1 cellular context compared by ENCODE assay signal in the genomic region with DNA sequence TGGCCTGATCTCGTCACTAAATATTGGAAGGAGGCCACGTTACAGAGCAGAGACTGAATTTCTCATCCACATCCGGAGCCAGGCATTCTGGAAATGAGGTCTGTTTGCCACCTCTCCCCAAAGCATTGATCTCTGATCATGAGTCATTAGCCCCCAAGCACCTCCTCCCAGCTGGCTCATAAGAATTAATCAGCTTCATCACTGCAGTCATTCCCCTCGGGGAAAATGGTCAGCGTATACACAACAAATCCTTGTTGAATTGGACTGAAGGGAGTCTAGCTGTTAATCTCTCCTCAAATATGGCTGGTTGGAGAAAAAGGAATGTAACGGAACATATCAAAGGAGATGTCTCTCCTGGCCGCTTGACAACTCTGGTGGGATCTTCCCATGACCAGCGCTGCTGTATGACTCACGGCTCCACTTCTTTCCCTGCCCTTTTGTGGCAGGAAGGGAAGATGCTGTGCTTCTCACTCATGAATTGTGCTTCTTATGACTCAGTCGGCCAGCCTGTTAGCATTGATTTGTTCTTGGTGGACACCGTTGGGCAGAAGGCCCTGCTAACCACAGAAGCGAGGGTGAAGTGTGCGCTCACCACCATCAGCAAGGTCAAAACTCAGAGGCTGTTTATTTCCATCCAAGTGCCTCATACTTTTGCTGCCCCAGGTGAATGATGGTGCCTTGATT.
TF ChIP-seq lines count a peak whose summit lies in the region.

No MANE protein-coding gene starts in this region.

TF ChIP-seq in K562, 482 proteins besides CTCF, POLR2A, EP300 and RAD21 (continued from another document):
- TF ChIP-seq, protein P1, sequence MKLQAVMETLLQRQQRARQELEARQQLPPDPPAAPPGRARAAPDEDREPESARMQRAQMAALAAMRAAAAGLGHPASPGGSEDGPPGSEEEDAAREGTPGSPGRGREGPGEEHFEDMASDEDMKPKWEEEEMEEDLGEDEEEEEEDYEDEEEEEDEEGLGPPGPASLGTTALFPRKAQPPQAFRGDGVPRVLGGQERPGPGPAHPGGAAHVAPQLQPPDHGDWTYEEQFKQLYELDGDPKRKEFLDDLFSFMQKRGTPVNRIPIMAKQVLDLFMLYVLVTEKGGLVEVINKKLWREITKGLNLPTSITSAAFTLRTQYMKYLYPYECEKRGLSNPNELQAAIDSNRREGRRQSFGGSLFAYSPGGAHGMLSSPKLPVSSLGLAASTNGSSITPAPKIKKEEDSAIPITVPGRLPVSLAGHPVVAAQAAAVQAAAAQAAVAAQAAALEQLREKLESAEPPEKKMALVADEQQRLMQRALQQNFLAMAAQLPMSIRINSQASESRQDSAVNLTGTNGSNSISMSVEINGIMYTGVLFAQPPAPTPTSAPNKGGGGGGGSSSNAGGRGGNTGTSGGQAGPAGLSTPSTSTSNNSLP (IDR thresholded peaks at IDR 0.05; ENCODE audit: borderline replicate concordance, low read depth, low read length), result no peak
- TF ChIP-seq, protein P2, sequence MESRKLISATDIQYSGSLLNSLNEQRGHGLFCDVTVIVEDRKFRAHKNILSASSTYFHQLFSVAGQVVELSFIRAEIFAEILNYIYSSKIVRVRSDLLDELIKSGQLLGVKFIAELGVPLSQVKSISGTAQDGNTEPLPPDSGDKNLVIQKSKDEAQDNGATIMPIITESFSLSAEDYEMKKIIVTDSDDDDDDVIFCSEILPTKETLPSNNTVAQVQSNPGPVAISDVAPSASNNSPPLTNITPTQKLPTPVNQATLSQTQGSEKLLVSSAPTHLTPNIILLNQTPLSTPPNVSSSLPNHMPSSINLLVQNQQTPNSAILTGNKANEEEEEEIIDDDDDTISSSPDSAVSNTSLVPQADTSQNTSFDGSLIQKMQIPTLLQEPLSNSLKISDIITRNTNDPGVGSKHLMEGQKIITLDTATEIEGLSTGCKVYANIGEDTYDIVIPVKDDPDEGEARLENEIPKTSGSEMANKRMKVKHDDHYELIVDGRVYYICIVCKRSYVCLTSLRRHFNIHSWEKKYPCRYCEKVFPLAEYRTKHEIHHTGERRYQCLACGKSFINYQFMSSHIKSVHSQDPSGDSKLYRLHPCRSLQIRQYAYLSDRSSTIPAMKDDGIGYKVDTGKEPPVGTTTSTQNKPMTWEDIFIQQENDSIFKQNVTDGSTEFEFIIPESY (CRISPR knock-in tag; IDR thresholded peaks at IDR 0.05), result 0 out of 2 replicates have a peak, but pooled peaks have one; percentile 45
- TF ChIP-seq, protein P3, sequence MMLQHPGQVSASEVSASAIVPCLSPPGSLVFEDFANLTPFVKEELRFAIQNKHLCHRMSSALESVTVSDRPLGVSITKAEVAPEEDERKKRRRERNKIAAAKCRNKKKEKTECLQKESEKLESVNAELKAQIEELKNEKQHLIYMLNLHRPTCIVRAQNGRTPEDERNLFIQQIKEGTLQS (IDR thresholded peaks at IDR 0.05), result peak; percentile 14; the same call in 1 of the 2 replicates
- TF ChIP-seq, protein P3 (CRISPR knock-in tag; conservative IDR thresholded peaks at IDR 0.05), result no peak
TF ChIP-seq in K562: peak in this region for 3.
